Comparison of ENCODE assay signal across 1 cellular context in the genomic region with DNA sequence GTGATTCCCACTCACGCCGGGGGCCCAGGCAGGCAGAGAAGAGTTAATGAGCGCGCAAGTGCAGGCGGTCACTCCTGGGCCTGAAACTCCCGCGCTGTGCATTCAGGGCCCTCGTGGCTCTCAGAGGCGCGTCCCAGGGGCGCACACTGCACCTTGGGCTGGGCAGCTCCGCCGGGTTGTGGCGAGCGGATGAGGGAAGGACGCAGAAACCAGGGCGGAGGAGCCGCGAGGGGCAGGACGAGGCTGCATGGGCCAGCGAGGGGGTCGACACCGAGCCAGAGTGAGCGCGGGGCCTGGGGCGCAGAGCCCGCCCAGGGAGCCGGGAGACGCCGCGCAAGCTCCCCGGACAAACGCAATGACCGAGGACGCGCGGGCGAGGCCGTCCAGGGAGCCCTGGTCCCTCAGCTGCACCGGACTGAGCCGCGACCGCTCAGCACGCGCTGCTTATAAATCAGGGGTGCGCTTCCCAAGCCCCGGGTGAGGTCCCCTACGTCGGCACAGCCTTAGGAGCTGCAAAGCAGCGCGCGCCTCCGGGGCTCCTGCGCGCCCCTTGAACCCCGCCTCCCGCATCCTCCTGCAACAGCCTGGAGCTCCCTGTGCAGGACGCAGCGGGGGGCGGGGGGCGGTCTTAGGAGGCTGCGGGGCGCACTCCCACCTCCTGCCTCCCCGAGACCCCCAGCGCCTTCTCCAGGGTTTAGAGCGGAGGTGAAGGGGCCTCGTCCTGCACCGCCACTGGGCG.
A peak's percentile ranks its signal among the peaks of the same experiment; 100 is the strongest.
TF ChIP-seq lines count a peak whose summit lies in the region.

No MANE protein-coding gene starts in this region.

TF ChIP-seq in H1, 55 proteins besides CTCF, POLR2A, EP300 and RAD21:
- TF ChIP-seq, protein P1, sequence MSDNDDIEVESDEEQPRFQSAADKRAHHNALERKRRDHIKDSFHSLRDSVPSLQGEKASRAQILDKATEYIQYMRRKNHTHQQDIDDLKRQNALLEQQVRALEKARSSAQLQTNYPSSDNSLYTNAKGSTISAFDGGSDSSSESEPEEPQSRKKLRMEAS (IDR thresholded peaks at IDR 0.05) = peak; percentile 73
- TF ChIP-seq BCL11A (IDR thresholded peaks at IDR 0.05; ENCODE audit: low read depth in 2 of 2, low read length in 2 of 2) = no peak
- TF ChIP-seq TBP (IDR thresholded peaks at IDR 0.05; ENCODE audit: low read depth, low read length) = no peak
- no peak for TF ChIP-seq SP2 (IDR thresholded peaks at IDR 0.05; ENCODE audit: low read length)
- TF ChIP-seq SAP30 (IDR thresholded peaks at IDR 0.05; ENCODE audit: insufficient read depth, insufficient replicate concordance, low read length) = no peak
- TF ChIP-seq, protein P2, sequence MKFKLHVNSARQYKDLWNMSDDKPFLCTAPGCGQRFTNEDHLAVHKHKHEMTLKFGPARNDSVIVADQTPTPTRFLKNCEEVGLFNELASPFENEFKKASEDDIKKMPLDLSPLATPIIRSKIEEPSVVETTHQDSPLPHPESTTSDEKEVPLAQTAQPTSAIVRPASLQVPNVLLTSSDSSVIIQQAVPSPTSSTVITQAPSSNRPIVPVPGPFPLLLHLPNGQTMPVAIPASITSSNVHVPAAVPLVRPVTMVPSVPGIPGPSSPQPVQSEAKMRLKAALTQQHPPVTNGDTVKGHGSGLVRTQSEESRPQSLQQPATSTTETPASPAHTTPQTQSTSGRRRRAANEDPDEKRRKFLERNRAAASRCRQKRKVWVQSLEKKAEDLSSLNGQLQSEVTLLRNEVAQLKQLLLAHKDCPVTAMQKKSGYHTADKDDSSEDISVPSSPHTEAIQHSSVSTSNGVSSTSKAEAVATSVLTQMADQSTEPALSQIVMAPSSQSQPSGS (IDR thresholded peaks at IDR 0.05; ENCODE audit: low read length) = no peak
- TF ChIP-seq KDM4A (IDR thresholded peaks at IDR 0.05; ENCODE audit: low read depth, low read length, severe bottlenecking) = peak; percentile 91
- TF ChIP-seq, protein P3, sequence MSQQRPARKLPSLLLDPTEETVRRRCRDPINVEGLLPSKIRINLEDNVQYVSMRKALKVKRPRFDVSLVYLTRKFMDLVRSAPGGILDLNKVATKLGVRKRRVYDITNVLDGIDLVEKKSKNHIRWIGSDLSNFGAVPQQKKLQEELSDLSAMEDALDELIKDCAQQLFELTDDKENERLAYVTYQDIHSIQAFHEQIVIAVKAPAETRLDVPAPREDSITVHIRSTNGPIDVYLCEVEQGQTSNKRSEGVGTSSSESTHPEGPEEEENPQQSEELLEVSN (IDR thresholded peaks at IDR 0.05) = peak; percentile 87
- peak; percentile 74 for TF ChIP-seq EZH2 (IDR thresholded peaks at IDR 0.05; ENCODE audit: low read depth, low read length, severe bottlenecking)
- peak; percentile 40 for TF ChIP-seq RNF2 (IDR thresholded peaks at IDR 0.05; ENCODE audit: borderline replicate concordance, low read depth, low read length, missing control alignments, poor library complexity, severe bottlenecking)
- TF ChIP-seq EGR1 (IDR thresholded peaks at IDR 0.05; ENCODE audit: borderline replicate concordance, low read depth, low read length) = no peak
- TF ChIP-seq SUZ12 (IDR thresholded peaks at IDR 0.05; ENCODE audit: low read length) = peak; percentile 61; the same call in 1 of the 2 replicates
- 0 out of 2 replicates have a peak, but pooled peaks have one; percentile 16 for TF ChIP-seq TAF1 (IDR thresholded peaks at IDR 0.05; ENCODE audit: low read depth, low read length)
TF ChIP-seq in H1: peak in this region for 7.
